Comparison of ENCODE assay signal across 28 cellular contexts in the genomic region with DNA sequence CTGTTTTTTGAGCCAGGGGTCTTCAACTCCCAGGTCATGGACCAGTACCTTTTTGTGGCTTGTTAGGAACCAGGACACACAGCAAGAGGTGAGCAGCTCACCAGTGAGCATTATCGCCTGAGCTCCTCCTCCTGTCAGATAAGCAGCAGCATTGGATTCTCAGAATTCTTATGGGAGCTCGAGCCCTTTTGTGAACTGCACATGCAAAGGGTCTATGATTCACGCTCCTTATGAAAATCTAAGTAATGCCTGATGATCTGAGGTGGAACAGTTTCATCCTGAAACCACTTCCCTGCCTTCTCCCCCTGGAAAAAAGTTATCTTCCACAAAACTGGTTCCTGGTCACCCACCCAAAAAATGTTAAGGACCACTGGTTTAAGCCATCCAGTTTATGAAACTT.
"Had no signal": no experiment of that assay in that cellular context is flagged by ENCODE, and none has a peak within 500 bp of the region (broad histone marks: within the 10 kb centered on the region; RNA-seq: fewer than 3 reads in every experiment).

No MANE protein-coding gene starts in this region.

- H3K36me3 ChIP-seq: left lung, lower lobe of right lung, pancreas, prostate gland, sigmoid colon, spleen, suprapubic skin, thoracic aorta, tibial artery, uterus had no signal

- FAIRE-seq: islet of Langerhans, kidney, pancreas, small intestine had no signal

- H3K4me3 ChIP-seq: left lung, lower lobe of right lung, mucosa of descending colon, pancreas, prostate gland, sigmoid colon, spleen, suprapubic skin, thoracic aorta, tibial artery, uterus had no signal

- H3K27ac ChIP-seq: left lung, lower lobe of right lung, pancreas, prostate gland, sigmoid colon, spleen, suprapubic skin, thoracic aorta, tibial artery, uterus had no signal

- DNase-seq: hypothalamus; immature natural killer cell; kidney; left colon; left lung; lower lobe of right lung; mammary epithelial cell; midbrain; mucosa of descending colon; naive thymus-derived CD4-positive, alpha-beta T cell; nucleus accumbens; pancreas; posterior cingulate gyrus; retina; right cardiac atrium; sigmoid colon; small intestine; spleen; stimulated activated CD4-positive, alpha-beta T cell treated with anti-CD3 and anti-CD28 coated beads, Interleukin-4, amount 100 ng/mL, for 24 hours; stimulated activated naive CD4-positive, alpha-beta T cell; tibial artery; uterus had no signal

- ATAC-seq: left colon; left lung; lower lobe of right lung; mucosa of descending colon; naive thymus-derived CD4-positive, alpha-beta T cell; natural killer cell treated with Interleukin-12 subunit alpha and Interleukin-12 subunit beta and Interleukin-15 and Interleukin-18, amount 100 ng/mL, for 72 hours; pancreas; right cardiac atrium; stimulated activated effector memory CD8-positive, alpha-beta T cell treated with anti-CD3 and anti-CD28 coated beads, Interleukin-12 subunit alpha, Interleukin-12 subunit beta, amount 100 ng/mL, for 72 hours had no signal

- H3K27me3 ChIP-seq: left lung, pancreas, sigmoid colon, spleen, suprapubic skin, tibial artery, uterus had no signal

- H3K4me1 ChIP-seq: left lung, lower lobe of right lung, pancreas, prostate gland, sigmoid colon, spleen, suprapubic skin, tibial artery, uterus had no signal

- H3K9me3 ChIP-seq: lower lobe of right lung, mucosa of descending colon, pancreas, prostate gland, sigmoid colon, thoracic aorta, tibial artery, uterus had no signal
